ENCODE assay signal across 23 cellular contexts in the genomic region with DNA sequence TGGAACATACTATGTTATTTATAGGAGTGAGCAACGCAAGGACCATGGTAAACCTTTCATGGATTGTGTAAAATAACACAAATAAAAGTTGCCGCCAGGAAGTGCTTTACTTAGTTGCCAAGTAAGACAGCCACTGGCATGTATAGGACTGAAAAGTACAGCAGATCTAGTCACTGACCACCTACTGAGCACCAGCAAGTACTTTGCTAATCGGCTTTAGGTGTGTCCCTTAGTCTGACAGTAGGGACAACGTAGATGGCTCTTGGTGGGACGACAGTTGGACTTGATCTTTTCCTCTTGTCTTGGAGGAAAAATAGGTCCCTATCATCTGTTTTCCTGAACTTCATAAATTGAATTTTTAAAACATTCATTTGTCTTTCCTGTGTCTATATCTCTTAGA. TPM values are rescaled to one million over a fixed set of nuclear protein-coding genes. Genes with fewer than 3 reads are reported as not detected.
"Had no signal": no experiment of that assay in that cellular context is flagged by ENCODE, and none has a peak within 500 bp of the region (broad histone marks: within the 10 kb centered on the region; RNA-seq: fewer than 3 reads in every experiment).

No MANE protein-coding gene starts in this region.

- FAIRE-seq: HTR-8/SVneo had no signal

- ATAC-seq: Right ventricle myocardium inferior, SK-N-SH treated with all-trans-retinoic acid at 6 μM for 48 hours, T-helper 17 cell had no signal

- DNase-seq: KBM-7, MV-4-11, NCI-H1048, NCI-H1105, NCI-H1417 treated with DMSO at 0.1 percent for 48 hours, NCI-H2081 treated with DMSO at 0.1 percent for 48 hours, NCI-H2171 treated with DMSO at 0.1 percent for 48 hours, NCI-H345, NCI-H446 treated with DMSO at 0.1 percent for 48 hours, NCI-H510A treated with DMSO at 0.1 percent for 48 hours, NCI-H526, NCI-H748 treated with DMSO at 0.1 percent for 48 hours, OCI-M1, PC-9, Peyer's patch, SHP77 treated with DMSO at 0.1 percent for 48 hours, SJCRH30, T-helper 1 cell, T-helper 17 cell had no signal

RNA-seq across cellular contexts. Expression of gene CFAP53, which starts 34.8 kb away (rescaled TPM):
- polyA plus RNA-seq: IgD-negative memory B cell had no signal
